Comparison of ENCODE assay signal across 1 cellular context in the genomic region with DNA sequence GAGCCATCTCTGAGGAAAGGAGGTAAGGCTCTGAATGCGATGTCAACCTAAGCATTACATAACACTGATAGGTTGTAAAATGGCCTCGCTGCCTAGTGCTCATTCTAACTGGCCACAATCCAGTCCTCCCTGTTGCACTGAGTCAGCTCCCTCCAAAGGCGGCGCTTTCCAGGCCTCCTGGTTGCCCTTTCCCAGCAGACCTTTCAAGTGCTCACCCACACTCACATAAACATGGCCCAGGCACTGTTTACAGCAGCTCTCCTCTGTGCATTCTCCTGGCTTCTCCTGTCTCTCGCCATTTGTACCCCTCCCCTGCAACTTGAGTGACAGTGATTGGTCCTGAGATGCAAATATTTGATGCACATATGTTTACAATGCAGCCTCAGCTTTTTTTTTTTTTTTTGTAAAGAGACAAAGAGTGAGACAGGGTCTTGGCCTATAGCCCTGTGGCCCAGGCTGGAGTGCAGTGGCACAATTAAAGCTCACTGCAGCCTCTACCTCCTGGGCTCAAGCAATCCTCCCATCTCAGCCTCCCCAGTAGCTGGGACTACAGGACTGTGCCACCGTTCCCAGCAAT.
TF ChIP-seq lines count a peak whose summit lies in the region.

No MANE protein-coding gene starts in this region.

TF ChIP-seq in HepG2, 621 proteins besides CTCF, POLR2A, EP300 and RAD21 (continued from another document and continues in another):
- peak; percentile 46; the same call in 1 of the 2 replicates for TF ChIP-seq ZNF501 (CRISPR knock-in tag; IDR thresholded peaks at IDR 0.05)
- TF ChIP-seq ZNF292 (CRISPR knock-in tag; IDR thresholded peaks at IDR 0.05; ENCODE audit: borderline replicate concordance, low read depth): peak; percentile 61; the same call in 1 of the 2 replicates
- TF ChIP-seq ADNP (CRISPR knock-in tag; IDR thresholded peaks at IDR 0.05): 0 out of 2 replicates have a peak, but pooled peaks have one; percentile 21
- peak; percentile 57; the same call in 1 of the 2 replicates for TF ChIP-seq TARDBP (CRISPR knock-in tag; IDR thresholded peaks at IDR 0.05)
- peak; percentile 76; the same call in 1 of the 2 replicates for TF ChIP-seq ZNF350 (CRISPR knock-in tag; IDR thresholded peaks at IDR 0.05; ENCODE audit: borderline replicate concordance, low read depth)
- TF ChIP-seq, protein P1, sequence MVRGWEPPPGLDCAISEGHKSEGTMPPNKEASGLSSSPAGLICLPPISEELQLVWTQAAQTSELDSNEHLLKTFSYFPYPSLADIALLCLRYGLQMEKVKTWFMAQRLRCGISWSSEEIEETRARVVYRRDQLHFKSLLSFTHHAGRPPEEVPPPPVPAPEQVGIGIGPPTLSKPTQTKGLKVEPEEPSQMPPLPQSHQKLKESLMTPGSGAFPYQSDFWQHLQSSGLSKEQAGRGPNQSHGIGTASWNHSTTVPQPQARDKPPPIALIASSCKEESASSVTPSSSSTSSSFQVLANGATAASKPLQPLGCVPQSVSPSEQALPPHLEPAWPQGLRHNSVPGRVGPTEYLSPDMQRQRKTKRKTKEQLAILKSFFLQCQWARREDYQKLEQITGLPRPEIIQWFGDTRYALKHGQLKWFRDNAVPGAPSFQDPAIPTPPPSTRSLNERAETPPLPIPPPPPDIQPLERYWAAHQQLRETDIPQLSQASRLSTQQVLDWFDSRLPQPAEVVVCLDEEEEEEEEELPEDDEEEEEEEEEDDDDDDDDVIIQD (CRISPR knock-in tag; IDR thresholded peaks at IDR 0.05; ENCODE audit: low read depth): peak; percentile 69; the same call in 1 of the 2 replicates
- TF ChIP-seq SOX13 (IDR thresholded peaks at IDR 0.05): no peak
- peak in 1 of 2 experiments; percentile 20; a peak in 1 of 4 replicates for TF ChIP-seq SOX13 (CRISPR knock-in tag; conservative IDR thresholded peaks at IDR 0.05 in 1 of 2, IDR thresholded peaks at IDR 0.05 in 1 of 2)
- TF ChIP-seq, protein P2, sequence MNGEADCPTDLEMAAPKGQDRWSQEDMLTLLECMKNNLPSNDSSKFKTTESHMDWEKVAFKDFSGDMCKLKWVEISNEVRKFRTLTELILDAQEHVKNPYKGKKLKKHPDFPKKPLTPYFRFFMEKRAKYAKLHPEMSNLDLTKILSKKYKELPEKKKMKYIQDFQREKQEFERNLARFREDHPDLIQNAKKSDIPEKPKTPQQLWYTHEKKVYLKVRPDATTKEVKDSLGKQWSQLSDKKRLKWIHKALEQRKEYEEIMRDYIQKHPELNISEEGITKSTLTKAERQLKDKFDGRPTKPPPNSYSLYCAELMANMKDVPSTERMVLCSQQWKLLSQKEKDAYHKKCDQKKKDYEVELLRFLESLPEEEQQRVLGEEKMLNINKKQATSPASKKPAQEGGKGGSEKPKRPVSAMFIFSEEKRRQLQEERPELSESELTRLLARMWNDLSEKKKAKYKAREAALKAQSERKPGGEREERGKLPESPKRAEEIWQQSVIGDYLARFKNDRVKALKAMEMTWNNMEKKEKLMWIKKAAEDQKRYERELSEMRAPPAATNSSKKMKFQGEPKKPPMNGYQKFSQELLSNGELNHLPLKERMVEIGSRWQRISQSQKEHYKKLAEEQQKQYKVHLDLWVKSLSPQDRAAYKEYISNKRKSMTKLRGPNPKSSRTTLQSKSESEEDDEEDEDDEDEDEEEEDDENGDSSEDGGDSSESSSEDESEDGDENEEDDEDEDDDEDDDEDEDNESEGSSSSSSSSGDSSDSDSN (CRISPR knock-in tag; IDR thresholded peaks at IDR 0.05): no peak
- TF ChIP-seq SALL1 (CRISPR knock-in tag; IDR thresholded peaks at IDR 0.05): peak; percentile 24; the same call in 1 of the 2 replicates
- TF ChIP-seq KLF15 (CRISPR knock-in tag; IDR thresholded peaks at IDR 0.05; ENCODE audit: borderline replicate concordance): no peak
- TF ChIP-seq, protein P3, sequence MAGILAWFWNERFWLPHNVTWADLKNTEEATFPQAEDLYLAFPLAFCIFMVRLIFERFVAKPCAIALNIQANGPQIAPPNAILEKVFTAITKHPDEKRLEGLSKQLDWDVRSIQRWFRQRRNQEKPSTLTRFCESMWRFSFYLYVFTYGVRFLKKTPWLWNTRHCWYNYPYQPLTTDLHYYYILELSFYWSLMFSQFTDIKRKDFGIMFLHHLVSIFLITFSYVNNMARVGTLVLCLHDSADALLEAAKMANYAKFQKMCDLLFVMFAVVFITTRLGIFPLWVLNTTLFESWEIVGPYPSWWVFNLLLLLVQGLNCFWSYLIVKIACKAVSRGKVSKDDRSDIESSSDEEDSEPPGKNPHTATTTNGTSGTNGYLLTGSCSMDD (CRISPR knock-in tag; IDR thresholded peaks at IDR 0.05): no peak
- TF ChIP-seq, protein P4, sequence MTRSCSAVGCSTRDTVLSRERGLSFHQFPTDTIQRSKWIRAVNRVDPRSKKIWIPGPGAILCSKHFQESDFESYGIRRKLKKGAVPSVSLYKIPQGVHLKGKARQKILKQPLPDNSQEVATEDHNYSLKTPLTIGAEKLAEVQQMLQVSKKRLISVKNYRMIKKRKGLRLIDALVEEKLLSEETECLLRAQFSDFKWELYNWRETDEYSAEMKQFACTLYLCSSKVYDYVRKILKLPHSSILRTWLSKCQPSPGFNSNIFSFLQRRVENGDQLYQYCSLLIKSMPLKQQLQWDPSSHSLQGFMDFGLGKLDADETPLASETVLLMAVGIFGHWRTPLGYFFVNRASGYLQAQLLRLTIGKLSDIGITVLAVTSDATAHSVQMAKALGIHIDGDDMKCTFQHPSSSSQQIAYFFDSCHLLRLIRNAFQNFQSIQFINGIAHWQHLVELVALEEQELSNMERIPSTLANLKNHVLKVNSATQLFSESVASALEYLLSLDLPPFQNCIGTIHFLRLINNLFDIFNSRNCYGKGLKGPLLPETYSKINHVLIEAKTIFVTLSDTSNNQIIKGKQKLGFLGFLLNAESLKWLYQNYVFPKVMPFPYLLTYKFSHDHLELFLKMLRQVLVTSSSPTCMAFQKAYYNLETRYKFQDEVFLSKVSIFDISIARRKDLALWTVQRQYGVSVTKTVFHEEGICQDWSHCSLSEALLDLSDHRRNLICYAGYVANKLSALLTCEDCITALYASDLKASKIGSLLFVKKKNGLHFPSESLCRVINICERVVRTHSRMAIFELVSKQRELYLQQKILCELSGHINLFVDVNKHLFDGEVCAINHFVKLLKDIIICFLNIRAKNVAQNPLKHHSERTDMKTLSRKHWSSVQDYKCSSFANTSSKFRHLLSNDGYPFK (CRISPR knock-in tag; IDR thresholded peaks at IDR 0.05; ENCODE audit: borderline replicate concordance): peak; percentile 37; the same call in 1 of the 2 replicates
- peak; percentile 43; the same call in 1 of the 2 replicates for TF ChIP-seq ZFY (CRISPR knock-in tag; IDR thresholded peaks at IDR 0.05)
- TF ChIP-seq, protein P5, sequence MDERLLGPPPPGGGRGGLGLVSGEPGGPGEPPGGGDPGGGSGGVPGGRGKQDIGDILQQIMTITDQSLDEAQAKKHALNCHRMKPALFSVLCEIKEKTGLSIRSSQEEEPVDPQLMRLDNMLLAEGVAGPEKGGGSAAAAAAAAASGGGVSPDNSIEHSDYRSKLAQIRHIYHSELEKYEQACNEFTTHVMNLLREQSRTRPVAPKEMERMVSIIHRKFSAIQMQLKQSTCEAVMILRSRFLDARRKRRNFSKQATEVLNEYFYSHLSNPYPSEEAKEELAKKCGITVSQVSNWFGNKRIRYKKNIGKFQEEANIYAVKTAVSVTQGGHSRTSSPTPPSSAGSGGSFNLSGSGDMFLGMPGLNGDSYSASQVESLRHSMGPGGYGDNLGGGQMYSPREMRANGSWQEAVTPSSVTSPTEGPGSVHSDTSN (CRISPR knock-in tag; IDR thresholded peaks at IDR 0.05): 0 out of 2 replicates have a peak, but pooled peaks have one; percentile 42
- no peak for TF ChIP-seq KMT2A (CRISPR knock-in tag; IDR thresholded peaks at IDR 0.05)
- no peak for TF ChIP-seq KLF16 (CRISPR knock-in tag; IDR thresholded peaks at IDR 0.05)
- TF ChIP-seq GLI4 (CRISPR knock-in tag; IDR thresholded peaks at IDR 0.05; ENCODE audit: borderline replicate concordance): no peak
- peak; percentile 24; the same call in 1 of the 2 replicates for TF ChIP-seq ZNF331 (CRISPR knock-in tag; IDR thresholded peaks at IDR 0.05)
- peak; percentile 12; the same call in 1 of the 2 replicates for TF ChIP-seq KDM5B (CRISPR knock-in tag; IDR thresholded peaks at IDR 0.05; ENCODE audit: borderline replicate concordance)
- peak; percentile 35; the same call in 1 of the 2 replicates for TF ChIP-seq ARNTL (CRISPR knock-in tag; IDR thresholded peaks at IDR 0.05)
- TF ChIP-seq RCOR2 (CRISPR knock-in tag; IDR thresholded peaks at IDR 0.05): peak; percentile 41; the same call in 1 of the 2 replicates
- TF ChIP-seq, protein P6, sequence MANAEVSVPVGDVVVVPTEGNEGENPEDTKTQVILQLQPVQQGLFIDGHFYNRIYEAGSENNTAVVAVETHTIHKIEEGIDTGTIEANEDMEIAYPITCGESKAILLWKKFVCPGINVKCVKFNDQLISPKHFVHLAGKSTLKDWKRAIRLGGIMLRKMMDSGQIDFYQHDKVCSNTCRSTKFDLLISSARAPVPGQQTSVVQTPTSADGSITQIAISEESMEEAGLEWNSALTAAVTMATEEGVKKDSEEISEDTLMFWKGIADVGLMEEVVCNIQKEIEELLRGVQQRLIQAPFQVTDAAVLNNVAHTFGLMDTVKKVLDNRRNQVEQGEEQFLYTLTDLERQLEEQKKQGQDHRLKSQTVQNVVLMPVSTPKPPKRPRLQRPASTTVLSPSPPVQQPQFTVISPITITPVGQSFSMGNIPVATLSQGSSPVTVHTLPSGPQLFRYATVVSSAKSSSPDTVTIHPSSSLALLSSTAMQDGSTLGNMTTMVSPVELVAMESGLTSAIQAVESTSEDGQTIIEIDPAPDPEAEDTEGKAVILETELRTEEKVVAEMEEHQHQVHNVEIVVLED (CRISPR knock-in tag; IDR thresholded peaks at IDR 0.05; ENCODE audit: borderline replicate concordance): no peak
- TF ChIP-seq, protein P7, sequence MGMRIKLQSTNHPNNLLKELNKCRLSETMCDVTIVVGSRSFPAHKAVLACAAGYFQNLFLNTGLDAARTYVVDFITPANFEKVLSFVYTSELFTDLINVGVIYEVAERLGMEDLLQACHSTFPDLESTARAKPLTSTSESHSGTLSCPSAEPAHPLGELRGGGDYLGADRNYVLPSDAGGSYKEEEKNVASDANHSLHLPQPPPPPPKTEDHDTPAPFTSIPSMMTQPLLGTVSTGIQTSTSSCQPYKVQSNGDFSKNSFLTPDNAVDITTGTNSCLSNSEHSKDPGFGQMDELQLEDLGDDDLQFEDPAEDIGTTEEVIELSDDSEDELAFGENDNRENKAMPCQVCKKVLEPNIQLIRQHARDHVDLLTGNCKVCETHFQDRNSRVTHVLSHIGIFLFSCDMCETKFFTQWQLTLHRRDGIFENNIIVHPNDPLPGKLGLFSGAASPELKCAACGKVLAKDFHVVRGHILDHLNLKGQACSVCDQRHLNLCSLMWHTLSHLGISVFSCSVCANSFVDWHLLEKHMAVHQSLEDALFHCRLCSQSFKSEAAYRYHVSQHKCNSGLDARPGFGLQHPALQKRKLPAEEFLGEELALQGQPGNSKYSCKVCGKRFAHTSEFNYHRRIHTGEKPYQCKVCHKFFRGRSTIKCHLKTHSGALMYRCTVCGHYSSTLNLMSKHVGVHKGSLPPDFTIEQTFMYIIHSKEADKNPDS (CRISPR knock-in tag; IDR thresholded peaks at IDR 0.05): no peak
- 0 out of 2 replicates have a peak, but pooled peaks have one; percentile 29 for TF ChIP-seq MTA1 (CRISPR knock-in tag; IDR thresholded peaks at IDR 0.05; ENCODE audit: borderline replicate concordance)
- peak; percentile 68 for TF ChIP-seq FOXA3 (CRISPR knock-in tag; IDR thresholded peaks at IDR 0.05)
- TF ChIP-seq ZNF749 (CRISPR knock-in tag; IDR thresholded peaks at IDR 0.05; ENCODE audit: borderline replicate concordance): no peak
- 0 out of 2 replicates have a peak, but pooled peaks have one; percentile 13 for TF ChIP-seq ZNF777 (CRISPR knock-in tag; IDR thresholded peaks at IDR 0.05)
- no peak for TF ChIP-seq HDAC2 (CRISPR knock-in tag; IDR thresholded peaks at IDR 0.05)
- no peak for TF ChIP-seq NR3C1 (CRISPR knock-in tag; IDR thresholded peaks at IDR 0.05)
- TF ChIP-seq, protein P8, sequence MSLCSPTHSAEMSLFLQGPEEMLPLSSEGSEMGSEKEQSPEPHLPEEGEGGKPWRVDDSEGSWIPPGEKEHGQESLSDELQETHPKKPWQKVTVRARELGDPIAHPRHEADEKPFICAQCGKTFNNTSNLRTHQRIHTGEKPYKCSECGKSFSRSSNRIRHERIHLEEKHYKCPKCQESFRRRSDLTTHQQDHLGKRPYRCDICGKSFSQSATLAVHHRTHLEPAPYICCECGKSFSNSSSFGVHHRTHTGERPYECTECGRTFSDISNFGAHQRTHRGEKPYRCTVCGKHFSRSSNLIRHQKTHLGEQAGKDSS (CRISPR knock-in tag; IDR thresholded peaks at IDR 0.05; ENCODE audit: borderline replicate concordance, low read depth): peak; percentile 100
- 0 out of 2 replicates have a peak, but pooled peaks have one; percentile 31 for TF ChIP-seq CEBPG (CRISPR knock-in tag; IDR thresholded peaks at IDR 0.05)
- TF ChIP-seq, protein P9, sequence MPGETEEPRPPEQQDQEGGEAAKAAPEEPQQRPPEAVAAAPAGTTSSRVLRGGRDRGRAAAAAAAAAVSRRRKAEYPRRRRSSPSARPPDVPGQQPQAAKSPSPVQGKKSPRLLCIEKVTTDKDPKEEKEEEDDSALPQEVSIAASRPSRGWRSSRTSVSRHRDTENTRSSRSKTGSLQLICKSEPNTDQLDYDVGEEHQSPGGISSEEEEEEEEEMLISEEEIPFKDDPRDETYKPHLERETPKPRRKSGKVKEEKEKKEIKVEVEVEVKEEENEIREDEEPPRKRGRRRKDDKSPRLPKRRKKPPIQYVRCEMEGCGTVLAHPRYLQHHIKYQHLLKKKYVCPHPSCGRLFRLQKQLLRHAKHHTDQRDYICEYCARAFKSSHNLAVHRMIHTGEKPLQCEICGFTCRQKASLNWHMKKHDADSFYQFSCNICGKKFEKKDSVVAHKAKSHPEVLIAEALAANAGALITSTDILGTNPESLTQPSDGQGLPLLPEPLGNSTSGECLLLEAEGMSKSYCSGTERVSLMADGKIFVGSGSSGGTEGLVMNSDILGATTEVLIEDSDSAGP (CRISPR knock-in tag; IDR thresholded peaks at IDR 0.05; ENCODE audit: borderline replicate concordance): peak; percentile 52; the same call in 1 of the 2 replicates
- peak; percentile 2; the same call in 1 of the 2 replicates for TF ChIP-seq NFKBIZ (CRISPR knock-in tag; IDR thresholded peaks at IDR 0.05)
- TF ChIP-seq SMAD3 (CRISPR knock-in tag; IDR thresholded peaks at IDR 0.05): no peak
- no peak for TF ChIP-seq ZNF251 (CRISPR knock-in tag; IDR thresholded peaks at IDR 0.05)
- no peak for TF ChIP-seq ZNF781 (CRISPR knock-in tag; IDR thresholded peaks at IDR 0.05; ENCODE audit: borderline replicate concordance, not compliant biosample characterization)
- peak; percentile 47; the same call in 1 of the 2 replicates for TF ChIP-seq ZNF605 (CRISPR knock-in tag; IDR thresholded peaks at IDR 0.05)
- TF ChIP-seq FOXA1 (IDR thresholded peaks at IDR 0.05): no peak
- peak; percentile 56 for TF ChIP-seq FOXA1 (CRISPR knock-in tag; IDR thresholded peaks at IDR 0.05)
- 0 out of 2 replicates have a peak, but pooled peaks have one; percentile 36 for TF ChIP-seq ZNF232 (CRISPR knock-in tag; IDR thresholded peaks at IDR 0.05; ENCODE audit: borderline replicate concordance)
- TF ChIP-seq NFYB (CRISPR knock-in tag; IDR thresholded peaks at IDR 0.05): no peak
- peak; percentile 33; the same call in 1 of the 2 replicates for TF ChIP-seq ZBTB38 (CRISPR knock-in tag; IDR thresholded peaks at IDR 0.05)
- TF ChIP-seq MTA3 (CRISPR knock-in tag; IDR thresholded peaks at IDR 0.05): no peak
- no peak for TF ChIP-seq PCBP1 (IDR thresholded peaks at IDR 0.05; ENCODE audit: borderline replicate concordance, low read depth, low read length)
- no peak for TF ChIP-seq HNF4G (IDR thresholded peaks at IDR 0.05; ENCODE audit: borderline replicate concordance, low read depth, low read length)
- TF ChIP-seq HNF4G (CRISPR knock-in tag; IDR thresholded peaks at IDR 0.05; ENCODE audit: borderline replicate concordance, low read depth): 0 out of 2 replicates have a peak, but pooled peaks have one; percentile 26
- TF ChIP-seq ZBTB1 (CRISPR knock-in tag; IDR thresholded peaks at IDR 0.05; ENCODE audit: borderline replicate concordance): no peak
- 0 out of 2 replicates have a peak, but pooled peaks have one; percentile 46 for TF ChIP-seq ZNF619 (CRISPR knock-in tag; IDR thresholded peaks at IDR 0.05)
